8 cellular contexts compared by ENCODE assay signal in genomic region chr12:119990382-119990874, GRCh38. TPM values are rescaled to one million over a fixed set of nuclear protein-coding genes. Genes with fewer than 3 reads are reported as not detected.
DNase-seq lines count a peak whose midpoint lies in the region; ATAC-seq, FAIRE-seq and TF ChIP-seq lines count a peak whose summit lies in the region.

No MANE protein-coding gene starts in this region.

- ATAC-seq in GM19324 (IDR thresholded peaks at IDR 0.05; ENCODE audit: low FRiP score, unreplicated experiment) (no peak), HG02571 (IDR thresholded peaks at IDR 0.05; ENCODE audit: unreplicated experiment) (no peak)

- no peak for TF ChIP-seq CTCF in colonic mucosa (IDR thresholded peaks at IDR 0.05)

- H2AFZ ChIP-seq in neuron (ENCODE audit: low read depth, low read length), result peak overlapping the region; percentile 77

- H3K36me3 ChIP-seq in colonic mucosa (no peaks in the 10 kb centered on the region), neuron (ENCODE audit: insufficient read depth, low read length) (no peaks in the 10 kb centered on the region)

- no peak for TF ChIP-seq POLR2A in GM12892 (IDR thresholded peaks at IDR 0.05; ENCODE audit: low read depth, low read length)

- H3K4me3 ChIP-seq in colonic mucosa (peak overlapping the region; percentile 53), neuron (ENCODE audit: low read length) (peak overlapping the region; percentile 63)

- H3K4me1 ChIP-seq in colonic mucosa, result peaks cover 5% of the 10 kb centered on the region
- peaks cover 11% of the 10 kb centered on the region for H3K4me1 ChIP-seq in neuron (ENCODE audit: insufficient read depth, low read length)

- H3K9ac ChIP-seq in colonic mucosa (ENCODE audit: low read depth in 2 of 2, low read length in 2 of 2), result no peak overlapping the region

- no peak for DNase-seq in GM12892 (ENCODE audit: insufficient read length)
- DNase-seq in NCI-H69 (lab: John Stamatoyannopoulos, UW), result peak; percentile 60
- DNase-seq in colonic mucosa, result no peak
- DNase-seq in RKO (ENCODE audit: low spot score), result no peak
- no peak for DNase-seq in KG1 (lab: John Stamatoyannopoulos, UW)

- H3K27me3 ChIP-seq in colonic mucosa, result no peaks in the 10 kb centered on the region
- H3K27me3 ChIP-seq in neuron (ENCODE audit: insufficient read depth, low read length), result peaks cover 6% of the 10 kb centered on the region

- FAIRE-seq in GM12892 (lab: Jason Lieb, UNC), result peak; percentile 27

- intact Hi-C loops in colonic mucosa (cut with DNase I), result no loop called here

- no peaks in the 10 kb centered on the region for H3K9me3 ChIP-seq in colonic mucosa
- no peaks in the 10 kb centered on the region for H3K9me3 ChIP-seq in neuron (ENCODE audit: low read length)

- H3K27ac ChIP-seq in colonic mucosa, result no peak overlapping the region

RNA-seq across cellular contexts. Expression of gene BICDL1, which starts 1.4 kb away (rescaled TPM):
- polyA plus RNA-seq in GM12892 (2012; ENCODE audit: missing spikeins), result 1.4 TPM
- 10 to 100 TPM in 1 of 2 donors, 1 to 10 TPM in 1; 5.0 to 11.1 TPM for total RNA-seq in colonic mucosa
